ENCODE assay signal across 8 cellular contexts in the genomic region with DNA sequence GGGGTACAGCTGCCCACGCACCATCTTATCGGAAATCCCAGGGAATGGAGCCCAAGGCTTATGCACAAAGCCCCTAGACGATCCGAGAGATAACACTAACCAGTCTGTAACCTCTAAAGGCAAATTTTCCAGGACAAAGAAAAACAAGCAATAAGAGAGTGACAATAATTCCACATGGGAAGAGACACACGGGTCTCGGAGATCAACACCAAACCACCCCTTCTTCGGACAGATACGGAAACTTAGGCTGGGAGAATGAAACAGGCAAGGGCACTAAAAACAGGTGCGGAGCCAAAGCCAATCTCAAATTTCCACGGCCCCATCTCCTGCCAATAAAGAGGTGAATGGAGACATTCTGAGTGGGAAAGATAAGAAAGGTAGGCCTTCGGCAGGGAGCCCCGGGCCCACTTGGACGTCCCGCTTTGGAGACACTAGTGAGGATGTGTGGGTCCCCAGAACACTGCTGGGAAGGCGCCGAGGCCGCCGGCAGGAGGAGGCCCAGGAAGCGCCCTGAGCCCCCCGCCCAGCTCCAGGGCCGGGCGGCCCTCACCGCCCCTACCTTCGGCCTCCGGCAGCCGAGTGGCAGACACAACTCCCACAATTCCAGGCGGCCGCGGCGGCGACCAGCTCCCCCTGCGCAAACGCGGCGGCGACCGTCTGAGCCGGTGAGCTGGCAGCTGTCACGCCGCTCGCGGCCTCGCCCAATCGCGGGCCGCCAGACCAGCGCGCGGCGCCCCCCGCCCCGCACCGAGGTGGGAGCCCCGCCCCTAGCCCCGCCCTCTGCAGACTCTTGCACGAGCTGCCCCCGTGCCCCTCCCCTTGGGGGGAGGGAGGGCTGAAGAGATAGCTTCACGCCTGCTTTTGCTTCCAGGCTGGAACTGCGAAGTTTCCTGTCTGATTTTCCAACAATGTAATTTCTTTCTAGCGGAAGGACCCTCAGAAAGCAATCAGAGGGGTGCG. TPM values are rescaled to one million over a fixed set of nuclear protein-coding genes. Genes with fewer than 3 reads are reported as not detected.
A peak's percentile ranks its signal among the peaks of the same experiment; 100 is the strongest.
DNase-seq lines count a peak whose midpoint lies in the region; ATAC-seq and TF ChIP-seq lines count a peak whose summit lies in the region.

A gene (minus strand): TSS at position 659 of the 960 bp plus-strand sequence. CDS start 70,525 bp downstream, outside the sequence.

- H3K9me3 ChIP-seq in KOPT-K1 (ENCODE audit: insufficient read depth, low read length, poor library complexity, severe bottlenecking) (no peaks in the 10 kb centered on the region), Peyer's patch (no peaks in the 10 kb centered on the region), muscle layer of colon (ENCODE audit: low read length) (no peaks in the 10 kb centered on the region)

- H3K4me1 ChIP-seq in Peyer's patch (peaks cover 0 to 7% (median 0%) of the 10 kb centered on the region in 4 donors), muscle layer of colon (ENCODE audit: insufficient read depth, low read length) (peaks cover 10% of the 10 kb centered on the region)

- no peaks in the 10 kb centered on the region for H3K27me3 ChIP-seq in Peyer's patch
- no peaks in the 10 kb centered on the region for H3K27me3 ChIP-seq in muscle layer of colon (ENCODE audit: control insufficient read depth in 1 of 2, insufficient read depth in 2 of 2, low read length in 2 of 2)

- peak; percentile 59 for DNase-seq in DMS79 (lab: John Stamatoyannopoulos, UW)
- DNase-seq in Peyer's patch, result peak; percentile 98 to 99 (median 99)
- peak; percentile 98 for DNase-seq in activated T-cell treated with anti-CD3 and anti-CD28 coated beads, Interleukin-2, amount 50 U/mL, for 48 hours
- peak; percentile 93 to 94 for DNase-seq in stimulated activated CD8-positive, alpha-beta memory T cell treated with anti-CD3 and anti-CD28 coated beads, Interleukin-7, amount 100 ng/mL, for 1 hour (ENCODE audit: low read depth in 2 of 2)

- TF ChIP-seq CTCF in Peyer's patch (IDR thresholded peaks at IDR 0.05), result peak in 1 of 6 experiments; percentile 3

- ATAC-seq in GM21786 (IDR thresholded peaks at IDR 0.05; ENCODE audit: unreplicated experiment) (peak; percentile 96), esophagus mucosa (peak; percentile 99)

- peak; percentile 85 to 87 for TF ChIP-seq POLR2A in Peyer's patch (IDR thresholded peaks at IDR 0.05)

- peak within 1 kb of the TSS; percentile 69 for H3K9ac ChIP-seq in muscle layer of colon (ENCODE audit: low read length)

- H3K36me3 ChIP-seq in KOPT-K1 (ENCODE audit: insufficient read depth, low read length) (no peaks in the 10 kb centered on the region), Peyer's patch (no peaks in the 10 kb centered on the region), muscle layer of colon (ENCODE audit: insufficient read depth, low read length) (no peaks in the 10 kb centered on the region)

- H3K27ac ChIP-seq in KOPT-K1 (ENCODE audit: low read depth, low read length, poor library complexity, severe bottlenecking) (peak within 1 kb of the TSS; percentile 79), Peyer's patch (peak within 1 kb of the TSS; percentile 81 to 89 (median 85)), muscle layer of colon (ENCODE audit: low read depth, low read length) (peak within 1 kb of the TSS; percentile 92)

- H3K4me3 ChIP-seq in Peyer's patch (peak within 1 kb of the TSS; percentile 58 to 82 (median 66)), muscle layer of colon (ENCODE audit: low read depth in 1 of 2, low read length in 2 of 2) (peak within 1 kb of the TSS; percentile 73 to 95)

RNA-seq across cellular contexts. Expression of the gene that starts here (rescaled TPM):
- total RNA-seq in Peyer's patch (10 to 100 TPM; 23.6 to 84.2 (median 39.2) TPM), esophagus mucosa (29.3 TPM)

Comparison
In these comparisons a context has a peak if more than half of its experiments do, and no peak if none do; other contexts are left out.
1. Peak in every context shown above with its lines: DNase-seq, ATAC-seq, H3K4me3 ChIP-seq and H3K27ac ChIP-seq.